Comparison of ENCODE assay signal across 17 cellular contexts in genomic region chr6:107941199-107941598, GRCh38. TPM values are rescaled to one million over a fixed set of nuclear protein-coding genes. Genes with fewer than 3 reads are reported as not detected.
DNase-seq lines count a peak whose midpoint lies in the region; ATAC-seq and TF ChIP-seq lines count a peak whose summit lies in the region.
"Had no signal": no experiment of that assay in that cellular context is flagged by ENCODE, and none has a peak within 500 bp of the region (broad histone marks: within the 10 kb centered on the region; RNA-seq: fewer than 3 reads in every experiment).

No MANE protein-coding gene starts in this region.

- H3K27me3 Mint-ChIP-seq in CD4-positive, CD25-positive, alpha-beta regulatory T cell, result no peaks in the 10 kb centered on the region
- H3K27me3 Mint-ChIP-seq in Caco-2 (ENCODE audit: insufficient read depth, unreplicated experiment), result no peaks in the 10 kb centered on the region
- H3K27me3 Mint-ChIP-seq in glutamatergic neuron (ENCODE audit: unreplicated experiment), result peaks cover 3% of the 10 kb centered on the region
- H3K27me3 Mint-ChIP-seq in osteocyte (ENCODE audit: unreplicated experiment), result no peaks in the 10 kb centered on the region

- peak overlapping the region in 1 of 4 donors; percentile 16 for H3K4me3 Mint-ChIP-seq in CD4-positive, CD25-positive, alpha-beta regulatory T cell
- no peak overlapping the region for H3K4me3 Mint-ChIP-seq in Caco-2 (ENCODE audit: unreplicated experiment)
- peak overlapping the region; percentile 64 for H3K4me3 Mint-ChIP-seq in glutamatergic neuron (ENCODE audit: unreplicated experiment)
- no peak overlapping the region for H3K4me3 Mint-ChIP-seq in osteocyte (ENCODE audit: unreplicated experiment)
- H3K4me3 Mint-ChIP-seq: CD8-positive, alpha-beta T cell had no signal

- H3K4me1 Mint-ChIP-seq in CD4-positive, CD25-positive, alpha-beta regulatory T cell, result peaks cover 23 to 52% (median 41%) of the 10 kb centered on the region in 4 donors
- H3K4me1 Mint-ChIP-seq in Caco-2 (ENCODE audit: low read depth, unreplicated experiment), result peaks cover 16% of the 10 kb centered on the region
- peaks cover 34% of the 10 kb centered on the region for H3K4me1 Mint-ChIP-seq in glutamatergic neuron (ENCODE audit: low read depth, unreplicated experiment)
- peaks cover 22% of the 10 kb centered on the region for H3K4me1 Mint-ChIP-seq in osteocyte (ENCODE audit: unreplicated experiment)

- TF ChIP-seq CTCF in Caco-2 (IDR thresholded peaks at IDR 0.05; ENCODE audit: insufficient read depth in 1 of 2, low read depth in 1 of 2, low read length in 1 of 2, severe bottlenecking in 1 of 2, unreplicated experiment in 1 of 2) (no peak), glutamatergic neuron (IDR thresholded peaks at IDR 0.05; ENCODE audit: partially characterized antibody, unreplicated experiment) (no peak), osteocyte (IDR thresholded peaks at IDR 0.05) (no peak)

- POLR2A ChIA-PET in Caco-2 (lab: Charles Lee), result no interaction called here

- intact Hi-C loops in Caco-2 (cut with micrococcal nuclease; ENCODE audit: unreplicated experiment), result no loop called here

- ATAC-seq in CD4-positive, CD25-positive, alpha-beta regulatory T cell (ENCODE audit: low read depth in 2 of 2), result no peak
- ATAC-seq: CD8-positive, alpha-beta T cell had no signal

- no peaks in the 10 kb centered on the region for H3K27me3 ChIP-seq in CD4-positive, CD25-positive, alpha-beta regulatory T cell (ENCODE audit: control insufficient read depth, insufficient read depth, low read length)
- no peaks in the 10 kb centered on the region for H3K27me3 ChIP-seq in Caco-2 (replicated peaks; ENCODE audit: control insufficient read depth, insufficient read depth, low read length)

- DNase-seq in CD4-positive, CD25-positive, alpha-beta regulatory T cell, result no peak
- no peak for DNase-seq in Caco-2
- DNase-seq in glutamatergic neuron, result no peak
- no peak for DNase-seq in osteocyte (ENCODE audit: extremely low spot score, unreplicated experiment)
- no peak for DNase-seq in activated CD4-positive, CD25-positive, alpha-beta regulatory T cell treated with anti-CD3 and anti-CD28 coated beads, Interleukin-2, amount 50 U/mL, for 72 hours
- DNase-seq in NCI-H1092 (lab: John Stamatoyannopoulos, UW), result no peak
- DNase-seq in stimulated activated naive CD4-positive, alpha-beta T cell treated with Interleukin-2 at 50 U/mL for 16 hours (lab: John Stamatoyannopoulos, UW), result no peak
- DNase-seq: CD8-positive, alpha-beta T cell; KG1; NCI-H1105; NCI-H226; NCI-H510A treated with DMSO at 0.1 percent for 48 hours; NCI-H774; OCI-M1; SHP77 had no signal

- no peaks in the 10 kb centered on the region for H3K9me3 Mint-ChIP-seq in CD4-positive, CD25-positive, alpha-beta regulatory T cell
- H3K9me3 Mint-ChIP-seq in Caco-2 (ENCODE audit: unreplicated experiment) (no peaks in the 10 kb centered on the region), glutamatergic neuron (ENCODE audit: unreplicated experiment) (peaks cover 9% of the 10 kb centered on the region), osteocyte (ENCODE audit: unreplicated experiment) (no peaks in the 10 kb centered on the region)
- H3K9me3 Mint-ChIP-seq: CD8-positive, alpha-beta T cell had no signal

- H3K4me3 ChIP-seq in CD4-positive, CD25-positive, alpha-beta regulatory T cell (ENCODE audit: low read depth, low read length), result no peak overlapping the region
- H3K4me3 ChIP-seq in Caco-2 (ENCODE audit: low read depth, low read length), result no peak overlapping the region
- H3K4me3 ChIP-seq: HAP-1 had no signal

- H3K9me3 ChIP-seq in CD4-positive, CD25-positive, alpha-beta regulatory T cell (ENCODE audit: control insufficient read depth in 2 of 2, low read length in 2 of 2), result no peaks in the 10 kb centered on the region
- no peaks in the 10 kb centered on the region for H3K9me3 ChIP-seq in Caco-2
- H3K9me3 ChIP-seq: HAP-1 had no signal

- no peak overlapping the region for H3K27ac ChIP-seq in CD4-positive, CD25-positive, alpha-beta regulatory T cell (ENCODE audit: insufficient read depth, low read length, poor library complexity, severe bottlenecking)
- H3K27ac ChIP-seq: HL-60 had no signal

- peaks cover 11% of the 10 kb centered on the region for H3K4me1 ChIP-seq in CD4-positive, CD25-positive, alpha-beta regulatory T cell (ENCODE audit: control insufficient read depth, insufficient read depth, low read length, poor library complexity, severe bottlenecking)
- no peaks in the 10 kb centered on the region; the same call in none of the 2 replicates for H3K4me1 ChIP-seq in Caco-2
- H3K4me1 ChIP-seq: HAP-1 had no signal

- peaks cover 13% of the 10 kb centered on the region for H3K36me3 Mint-ChIP-seq in CD4-positive, CD25-positive, alpha-beta regulatory T cell
- H3K36me3 Mint-ChIP-seq in Caco-2 (ENCODE audit: insufficient read depth, unreplicated experiment) (no peaks in the 10 kb centered on the region), glutamatergic neuron (ENCODE audit: unreplicated experiment) (peaks cover 4% of the 10 kb centered on the region), osteocyte (ENCODE audit: unreplicated experiment) (peaks cover 3% of the 10 kb centered on the region)

- CTCF ChIA-PET in Caco-2 (lab: Charles Lee), result no interaction called here

- no TSS peak for BruUV-seq in Caco-2 (replicated peaks; lab: Mats Ljungman, UMichigan)

- H3K36me3 ChIP-seq in CD4-positive, CD25-positive, alpha-beta regulatory T cell (ENCODE audit: control insufficient read depth, insufficient read depth, low read length), result no peaks in the 10 kb centered on the region
- no peaks in the 10 kb centered on the region for H3K36me3 ChIP-seq in Caco-2 (ENCODE audit: control insufficient read depth, insufficient read depth, low read length)

- H3K27ac Mint-ChIP-seq in CD4-positive, CD25-positive, alpha-beta regulatory T cell, result peak overlapping the region; percentile 24 to 90 (median 63)
- H3K27ac Mint-ChIP-seq in Caco-2 (ENCODE audit: unreplicated experiment), result peak overlapping the region; percentile 73
- H3K27ac Mint-ChIP-seq in glutamatergic neuron (ENCODE audit: unreplicated experiment), result peak overlapping the region; percentile 48
- peak overlapping the region; percentile 17 for H3K27ac Mint-ChIP-seq in osteocyte (ENCODE audit: unreplicated experiment)
- H3K27ac Mint-ChIP-seq: CD8-positive, alpha-beta T cell had no signal

RNA-seq across cellular contexts. Expression of gene SEC63, which starts 16.8 kb away (rescaled TPM):
- total RNA-seq in CD4-positive, CD25-positive, alpha-beta regulatory T cell, result 78.7 TPM
- 10 to 100 TPM; 17.9 to 24.0 (median 21.7) TPM for polyA plus RNA-seq in CD4-positive, CD25-positive, alpha-beta regulatory T cell
- total RNA-seq in Caco-2 (2022), result 119 and 124 TPM in 2 replicates
- 311 TPM for total RNA-seq in glutamatergic neuron (ENCODE audit: unreplicated experiment)
- total RNA-seq in osteocyte, result 137 and 143 TPM in 2 replicates

Comparison
In these comparisons a context has a peak if more than half of its experiments do, and no peak if none do; other contexts are left out.
1. H3K27ac Mint-ChIP-seq: peak in every context shown above with its lines; median percentile 73 in Caco-2; 63 in CD4-positive, CD25-positive, alpha-beta regulatory T cell; 48 in glutamatergic neuron; 17 in osteocyte.